In the genomic region with DNA sequence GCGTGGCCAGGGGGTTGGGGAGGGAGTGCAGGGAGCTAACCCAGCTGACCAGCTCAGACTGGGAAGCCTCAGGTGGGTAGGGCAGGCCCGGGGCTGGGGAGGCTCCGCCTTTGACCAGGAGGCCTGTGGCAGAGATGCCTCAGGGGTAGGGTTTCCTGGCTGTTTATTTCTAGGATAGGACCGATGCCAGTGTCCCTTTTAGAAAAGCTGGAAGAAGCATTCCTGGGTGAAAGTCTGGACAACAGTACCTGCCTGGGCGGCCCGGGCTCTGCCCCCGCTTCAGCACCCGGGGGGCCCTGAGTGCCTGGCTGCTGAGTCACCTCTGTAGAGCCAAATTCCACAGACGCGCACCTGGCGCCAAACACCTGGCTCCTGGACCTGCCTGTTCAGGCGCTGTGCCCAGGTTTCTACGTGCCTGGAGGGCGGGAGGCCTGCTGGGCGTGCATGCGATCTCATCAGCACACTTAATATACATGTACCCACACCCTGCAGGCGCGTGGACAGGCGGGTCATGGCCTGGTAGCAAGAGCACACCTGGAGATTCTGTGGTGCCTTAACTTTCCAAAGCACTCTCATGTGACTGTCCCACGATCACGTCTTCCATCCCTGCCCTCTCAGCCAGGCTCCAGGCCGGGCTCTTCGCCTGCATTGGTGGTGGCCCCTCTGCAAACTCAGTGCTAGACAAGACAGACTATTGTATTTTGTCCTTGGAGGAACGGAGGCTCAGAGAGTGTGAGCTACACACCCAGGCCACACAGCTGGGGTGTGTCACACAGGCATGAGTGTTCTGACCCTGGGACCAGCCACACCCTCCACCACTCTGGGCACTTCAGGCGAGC, we compare ENCODE assay signal across 1 cellular context.
TF ChIP-seq lines count a peak whose summit lies in the region.

No MANE protein-coding gene starts in this region.

TF ChIP-seq in HCT116, 20 proteins besides CTCF, POLR2A, EP300 and RAD21 (continued from another document):
- TF ChIP-seq, protein P1, sequence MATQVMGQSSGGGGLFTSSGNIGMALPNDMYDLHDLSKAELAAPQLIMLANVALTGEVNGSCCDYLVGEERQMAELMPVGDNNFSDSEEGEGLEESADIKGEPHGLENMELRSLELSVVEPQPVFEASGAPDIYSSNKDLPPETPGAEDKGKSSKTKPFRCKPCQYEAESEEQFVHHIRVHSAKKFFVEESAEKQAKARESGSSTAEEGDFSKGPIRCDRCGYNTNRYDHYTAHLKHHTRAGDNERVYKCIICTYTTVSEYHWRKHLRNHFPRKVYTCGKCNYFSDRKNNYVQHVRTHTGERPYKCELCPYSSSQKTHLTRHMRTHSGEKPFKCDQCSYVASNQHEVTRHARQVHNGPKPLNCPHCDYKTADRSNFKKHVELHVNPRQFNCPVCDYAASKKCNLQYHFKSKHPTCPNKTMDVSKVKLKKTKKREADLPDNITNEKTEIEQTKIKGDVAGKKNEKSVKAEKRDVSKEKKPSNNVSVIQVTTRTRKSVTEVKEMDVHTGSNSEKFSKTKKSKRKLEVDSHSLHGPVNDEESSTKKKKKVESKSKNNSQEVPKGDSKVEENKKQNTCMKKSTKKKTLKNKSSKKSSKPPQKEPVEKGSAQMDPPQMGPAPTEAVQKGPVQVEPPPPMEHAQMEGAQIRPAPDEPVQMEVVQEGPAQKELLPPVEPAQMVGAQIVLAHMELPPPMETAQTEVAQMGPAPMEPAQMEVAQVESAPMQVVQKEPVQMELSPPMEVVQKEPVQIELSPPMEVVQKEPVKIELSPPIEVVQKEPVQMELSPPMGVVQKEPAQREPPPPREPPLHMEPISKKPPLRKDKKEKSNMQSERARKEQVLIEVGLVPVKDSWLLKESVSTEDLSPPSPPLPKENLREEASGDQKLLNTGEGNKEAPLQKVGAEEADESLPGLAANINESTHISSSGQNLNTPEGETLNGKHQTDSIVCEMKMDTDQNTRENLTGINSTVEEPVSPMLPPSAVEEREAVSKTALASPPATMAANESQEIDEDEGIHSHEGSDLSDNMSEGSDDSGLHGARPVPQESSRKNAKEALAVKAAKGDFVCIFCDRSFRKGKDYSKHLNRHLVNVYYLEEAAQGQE (IDR thresholded peaks at IDR 0.05; ENCODE audit: low read depth): no peak
- TF ChIP-seq EZH2 (IDR thresholded peaks at IDR 0.05) (no peak), SIN3A (IDR thresholded peaks at IDR 0.05; ENCODE audit: low read depth) (no peak), EZH2phosphoT487 (IDR thresholded peaks at IDR 0.05; ENCODE audit: borderline replicate concordance) (no peak), ELF1 (IDR thresholded peaks at IDR 0.05; ENCODE audit: borderline replicate concordance, low read depth) (no peak), EGR1 (IDR thresholded peaks at IDR 0.05; ENCODE audit: low read depth) (peak; percentile 72), POLR2AphosphoS5 (IDR thresholded peaks at IDR 0.05; ENCODE audit: low read depth, low read length) (no peak), CEBPB (IDR thresholded peaks at IDR 0.05; ENCODE audit: low read depth) (no peak; the same call in 1 of the 2 replicates), ZFX (IDR thresholded peaks at IDR 0.05) (0 out of 2 replicates have a peak, but pooled peaks have one; percentile 34), MAX (IDR thresholded peaks at IDR 0.05) (peak; percentile 91)
- TF ChIP-seq, protein P2, sequence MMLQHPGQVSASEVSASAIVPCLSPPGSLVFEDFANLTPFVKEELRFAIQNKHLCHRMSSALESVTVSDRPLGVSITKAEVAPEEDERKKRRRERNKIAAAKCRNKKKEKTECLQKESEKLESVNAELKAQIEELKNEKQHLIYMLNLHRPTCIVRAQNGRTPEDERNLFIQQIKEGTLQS (IDR thresholded peaks at IDR 0.05): no peak
